In the genomic region with DNA sequence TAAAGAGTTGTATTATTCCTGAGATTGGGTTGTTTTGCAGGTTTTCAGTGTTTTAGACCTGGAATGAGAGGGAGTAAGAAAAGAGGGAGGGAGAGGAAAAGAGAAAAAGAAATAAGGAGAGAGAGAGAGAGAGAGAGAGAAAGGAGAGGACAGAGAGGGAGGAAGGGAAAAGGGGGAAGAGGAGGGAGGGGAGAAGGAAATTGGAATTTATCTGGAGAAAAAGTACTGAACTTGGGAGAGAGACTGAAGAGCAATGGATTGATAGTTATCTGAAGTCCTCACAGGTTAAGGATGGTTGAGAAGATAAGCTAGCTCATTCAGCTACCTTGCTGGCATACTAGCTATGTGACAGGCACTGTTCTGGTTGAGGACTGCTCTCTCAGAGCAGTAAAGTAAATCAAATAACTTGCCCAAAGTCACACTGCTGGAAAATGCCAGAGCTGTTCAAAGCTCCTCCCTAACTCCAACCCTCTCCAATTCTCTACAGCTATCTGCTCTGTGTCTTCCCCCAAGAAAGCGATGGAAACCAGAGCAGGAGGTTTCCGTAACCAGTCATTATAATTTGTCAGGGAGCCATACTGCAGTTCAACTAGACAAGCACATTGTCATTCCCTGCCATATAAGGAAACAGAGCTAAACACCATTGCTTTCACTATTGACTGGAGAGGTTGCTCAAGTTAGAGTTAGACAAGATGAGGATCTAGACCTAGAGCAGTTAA, we compare ENCODE assay signal across 11 cellular contexts. TPM values are rescaled to one million over a fixed set of nuclear protein-coding genes. Genes with fewer than 3 reads are reported as not detected.
DNase-seq lines count a peak whose midpoint lies in the region; ATAC-seq and TF ChIP-seq lines count a peak whose summit lies in the region.
"Had no signal": no experiment of that assay in that cellular context is flagged by ENCODE, and none has a peak within 500 bp of the region (broad histone marks: within the 10 kb centered on the region; RNA-seq: fewer than 3 reads in every experiment).

No MANE protein-coding gene starts in this region.

- H3K4me3 ChIP-seq in esophagus muscularis mucosa (peak overlapping the region; percentile 1 to 34 (median 26)), muscle layer of colon (ENCODE audit: low read depth in 1 of 2, low read length in 2 of 2) (peak overlapping the region in 1 of 2 donors; percentile 22), upper lobe of right lung (no peak overlapping the region)

- TF ChIP-seq POLR2A in esophagus muscularis mucosa (IDR thresholded peaks at IDR 0.05; ENCODE audit: low read depth), result no peak

- H3K36me3 ChIP-seq in esophagus muscularis mucosa (peaks cover 0 to 11% (median 9%) of the 10 kb centered on the region in 4 donors), muscle layer of colon (ENCODE audit: insufficient read depth, low read length) (peaks cover 11% of the 10 kb centered on the region), upper lobe of right lung (no peaks in the 10 kb centered on the region)

- peak; percentile 65 for ATAC-seq in upper lobe of right lung
- no peak for ATAC-seq in HG03280 (IDR thresholded peaks at IDR 0.05; ENCODE audit: unreplicated experiment)
- no peak for ATAC-seq in HG02938 (IDR thresholded peaks at IDR 0.05; ENCODE audit: unreplicated experiment)

- intact Hi-C loops in esophagus muscularis mucosa (cut with DNase I), result loop anchor here (10.0 kb wide), 1 partner anchor 145 kb away; no protein-coding TSS in a partner anchor
- intact Hi-C loops in upper lobe of right lung (cut with DNase I), result no loop called here

- TF ChIP-seq EP300 in esophagus muscularis mucosa (IDR thresholded peaks at IDR 0.05), result no peak

- H3K9me3 ChIP-seq in esophagus muscularis mucosa (no peaks in the 10 kb centered on the region), muscle layer of colon (ENCODE audit: low read length) (no peaks in the 10 kb centered on the region), upper lobe of right lung (no peaks in the 10 kb centered on the region)

- H3K4me1 ChIP-seq in esophagus muscularis mucosa (peaks cover 61 to 100% (median 96%) of the 10 kb centered on the region in 4 donors), muscle layer of colon (ENCODE audit: insufficient read depth, low read length) (peaks cover 90% of the 10 kb centered on the region), upper lobe of right lung (peaks cover 27% of the 10 kb centered on the region)

- peak overlapping the region; percentile 43 for H3K9ac ChIP-seq in muscle layer of colon (ENCODE audit: low read length)

- WGBS in esophagus muscularis mucosa, result 24% methylated on average over 2 of the region's 2 CpGs

- H3K27ac ChIP-seq in esophagus muscularis mucosa (replicated peaks in 1 of 4) (peak overlapping the region; percentile 89 to 95 (median 92)), muscle layer of colon (ENCODE audit: low read depth, low read length) (peak overlapping the region; percentile 79), upper lobe of right lung (peak overlapping the region; percentile 44)
- H3K27ac ChIP-seq: 22Rv1 had no signal

- TF ChIP-seq CTCF in esophagus muscularis mucosa (IDR thresholded peaks at IDR 0.05) (no peak), upper lobe of right lung (IDR thresholded peaks at IDR 0.05) (no peak)

- H3K27me3 ChIP-seq in esophagus muscularis mucosa (no peaks in the 10 kb centered on the region), muscle layer of colon (ENCODE audit: control insufficient read depth in 1 of 2, insufficient read depth in 2 of 2, low read length in 2 of 2) (no peaks in the 10 kb centered on the region), upper lobe of right lung (no peaks in the 10 kb centered on the region)

- peak; percentile 20 for DNase-seq in DMS53 (lab: John Stamatoyannopoulos, UW)
- no peak for DNase-seq in DMS53 treated with DMSO at 0.1 percent for 48 hours (lab: John Stamatoyannopoulos, UW; ENCODE audit: unreplicated experiment)
- DNase-seq in esophagus muscularis mucosa (ENCODE audit: extremely low spot score), result peak; percentile 88
- no peak for DNase-seq in upper lobe of right lung
- no peak for DNase-seq in KG1 (lab: John Stamatoyannopoulos, UW)
- DNase-seq: activated CD4-positive, alpha-beta T cell treated with anti-CD3 and anti-CD28 coated beads for 48 hours; KBM-7 had no signal

RNA-seq across cellular contexts. Expression of a gene that starts 10.7 kb away (rescaled TPM):
- 1,000 to 10,000 TPM; 2,057 to 3,140 (median 2,687) TPM for total RNA-seq in esophagus muscularis mucosa
- total RNA-seq in upper lobe of right lung, result 213 TPM

Comparison
In these comparisons a context has a peak if more than half of its experiments do, and no peak if none do; other contexts are left out.
1. DNase-seq: peak in DMS53 (single experiment) and esophagus muscularis mucosa (single experiment); none in DMS53 treated with DMSO at 0.1 percent for 48 hours (single experiment), upper lobe of right lung (single experiment) and KG1 (single experiment).
2. Peak in every context shown above with its lines, with median percentiles within 50 percentile points of each other: H3K27ac ChIP-seq.